19 cellular contexts compared by ENCODE assay signal in genomic region chr5:134494780-134495179, GRCh38.
"Had no signal": no experiment of that assay in that cellular context is flagged by ENCODE, and none has a peak within 500 bp of the region (broad histone marks: within the 10 kb centered on the region; RNA-seq: fewer than 3 reads in every experiment).

No MANE protein-coding gene starts in this region.

- DNase-seq: activated CD4-positive, alpha-beta T cell treated with anti-CD3 and anti-CD28 coated beads, Interleukin-2, amount 10 ng/mL, durations not matched to agents 7 days and 5 days; activated CD8-positive, alpha-beta T cell treated with anti-CD3 and anti-CD28 coated beads, Interleukin-2, amount 10 ng/mL, durations not matched to agents 7 days and 5 days; activated gamma-delta T cell treated with Interleukin-2 at 50 U/mL for 16 hours; activated T-cell treated with anti-CD3 and anti-CD28 coated beads, Interleukin-2, amount 50 U/mL, for 4 hours; cerebellar nuclear complex; cortex of kidney; hypothalamus; lower lobe of right lung; natural killer cell; psoas muscle; right cardiac atrium; trophoblast cell had no signal

- H3K4me1 ChIP-seq: adrenal gland, breast epithelium, lower lobe of right lung, psoas muscle, suprapubic skin had no signal

- H3K27me3 ChIP-seq: adrenal gland, breast epithelium, ovary, suprapubic skin had no signal

- H3K27ac ChIP-seq: adrenal gland, breast epithelium, lower lobe of right lung, ovary, psoas muscle, skin epidermis, suprapubic skin had no signal

- ATAC-seq: activated CD4-positive, CD25-positive, alpha-beta regulatory T cell treated with anti-CD3 and anti-CD28 coated beads, Interleukin-2, amount 50 U/mL, for 24 hours; activated CD8-positive, alpha-beta T cell treated with anti-CD3 and anti-CD28 coated beads, Interleukin-2, amount 10 ng/mL, durations not matched to agents 7 days and 5 days; activated naive CD4-positive, alpha-beta T cell treated with anti-CD3 and anti-CD28 coated beads, Interleukin-2, amount 50 U/mL, for 72 hours; activated T-cell treated with anti-CD3 and anti-CD28 coated beads, Interleukin-2, amount 50 U/mL, for 4 hours; lower lobe of right lung; natural killer cell; psoas muscle; right cardiac atrium had no signal

- H3K4me3 ChIP-seq: adrenal gland, breast epithelium, lower lobe of right lung, ovary, psoas muscle, skin epidermis, suprapubic skin had no signal

- H3K36me3 ChIP-seq: adrenal gland, breast epithelium, lower lobe of right lung, ovary, suprapubic skin had no signal

- H3K9me3 ChIP-seq: adrenal gland, breast epithelium, lower lobe of right lung, ovary, psoas muscle, suprapubic skin had no signal
